1 cellular context compared by ENCODE assay signal in the genomic region with DNA sequence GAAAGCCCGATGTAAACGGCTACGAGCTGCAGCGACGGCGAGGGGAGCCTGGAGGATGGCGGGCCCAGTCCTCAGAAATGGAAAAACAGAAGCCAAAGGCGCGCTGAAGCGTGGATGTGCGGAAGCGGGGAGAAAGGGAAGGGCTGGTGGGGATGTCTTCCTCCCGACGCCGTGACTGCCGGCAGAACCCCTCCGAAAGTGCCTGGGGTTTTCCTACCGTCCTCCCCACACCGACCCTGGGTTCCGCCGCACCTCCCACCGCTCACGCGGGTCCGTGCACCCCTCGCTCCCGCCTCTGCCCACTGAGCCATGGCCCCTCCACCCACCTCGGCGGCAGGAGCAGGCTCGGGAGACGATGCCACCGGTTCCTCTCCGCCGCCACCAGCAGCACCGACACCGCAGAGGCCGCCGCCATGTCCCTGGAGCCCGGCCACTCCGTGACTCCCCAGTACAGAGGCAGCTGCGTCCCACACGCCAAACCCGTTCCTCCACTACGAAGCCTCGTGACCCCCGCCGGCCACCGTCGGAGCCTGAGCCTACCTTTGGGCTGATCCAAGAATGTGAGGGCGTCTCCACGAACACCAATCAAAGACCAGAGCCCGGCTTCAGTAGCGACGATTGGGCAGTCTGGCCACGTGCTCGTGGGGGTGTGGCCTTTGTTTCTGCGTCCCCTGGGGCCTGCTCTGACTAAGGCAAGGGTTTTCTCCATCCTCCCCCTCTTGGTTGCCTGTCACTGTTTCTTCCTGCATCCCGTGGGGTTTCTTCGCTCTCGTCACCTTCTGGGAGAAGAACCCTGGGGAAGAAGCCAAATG.
TF ChIP-seq lines count a peak whose summit lies in the region.

A gene (minus strand): TSS at position 471 of the 812 bp plus-strand sequence. CDS start 56 bp downstream, at position 415.

TF ChIP-seq in HepG2, 621 proteins besides CTCF, POLR2A, EP300 and RAD21 (continued from another document and continues in another):
- TF ChIP-seq KLF6 (CRISPR knock-in tag; IDR thresholded peaks at IDR 0.05), result peak; percentile 63; the same call in 1 of the 2 replicates
- TF ChIP-seq KLF12 (CRISPR knock-in tag; IDR thresholded peaks at IDR 0.05; ENCODE audit: borderline replicate concordance), result no peak
- TF ChIP-seq ZBTB21 (CRISPR knock-in tag; IDR thresholded peaks at IDR 0.05), result no peak
- no peak; the same call in 1 of the 2 replicates for TF ChIP-seq ZSCAN12 (CRISPR knock-in tag; IDR thresholded peaks at IDR 0.05)
- TF ChIP-seq SMYD3 (CRISPR knock-in tag; IDR thresholded peaks at IDR 0.05), result peak; percentile 92; the same call in 1 of the 2 replicates
- TF ChIP-seq POLR2G (IDR thresholded peaks at IDR 0.05; ENCODE audit: low read depth, low read length), result peak; percentile 78
- TF ChIP-seq ZNF350 (CRISPR knock-in tag; IDR thresholded peaks at IDR 0.05; ENCODE audit: borderline replicate concordance, low read depth), result peak; percentile 80; the same call in 1 of the 2 replicates
- TF ChIP-seq, protein P1, sequence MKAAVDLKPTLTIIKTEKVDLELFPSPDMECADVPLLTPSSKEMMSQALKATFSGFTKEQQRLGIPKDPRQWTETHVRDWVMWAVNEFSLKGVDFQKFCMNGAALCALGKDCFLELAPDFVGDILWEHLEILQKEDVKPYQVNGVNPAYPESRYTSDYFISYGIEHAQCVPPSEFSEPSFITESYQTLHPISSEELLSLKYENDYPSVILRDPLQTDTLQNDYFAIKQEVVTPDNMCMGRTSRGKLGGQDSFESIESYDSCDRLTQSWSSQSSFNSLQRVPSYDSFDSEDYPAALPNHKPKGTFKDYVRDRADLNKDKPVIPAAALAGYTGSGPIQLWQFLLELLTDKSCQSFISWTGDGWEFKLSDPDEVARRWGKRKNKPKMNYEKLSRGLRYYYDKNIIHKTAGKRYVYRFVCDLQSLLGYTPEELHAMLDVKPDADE (CRISPR knock-in tag; IDR thresholded peaks at IDR 0.05), result 0 out of 2 replicates have a peak, but pooled peaks have one; percentile 68
- TF ChIP-seq MTF1 (CRISPR knock-in tag; IDR thresholded peaks at IDR 0.05), result no peak
- TF ChIP-seq ARNT (IDR thresholded peaks at IDR 0.05), result no peak
- no peak for TF ChIP-seq ZNF331 (CRISPR knock-in tag; IDR thresholded peaks at IDR 0.05)
- no peak for TF ChIP-seq ZNF30 (CRISPR knock-in tag; IDR thresholded peaks at IDR 0.05)
- TF ChIP-seq, protein P2, sequence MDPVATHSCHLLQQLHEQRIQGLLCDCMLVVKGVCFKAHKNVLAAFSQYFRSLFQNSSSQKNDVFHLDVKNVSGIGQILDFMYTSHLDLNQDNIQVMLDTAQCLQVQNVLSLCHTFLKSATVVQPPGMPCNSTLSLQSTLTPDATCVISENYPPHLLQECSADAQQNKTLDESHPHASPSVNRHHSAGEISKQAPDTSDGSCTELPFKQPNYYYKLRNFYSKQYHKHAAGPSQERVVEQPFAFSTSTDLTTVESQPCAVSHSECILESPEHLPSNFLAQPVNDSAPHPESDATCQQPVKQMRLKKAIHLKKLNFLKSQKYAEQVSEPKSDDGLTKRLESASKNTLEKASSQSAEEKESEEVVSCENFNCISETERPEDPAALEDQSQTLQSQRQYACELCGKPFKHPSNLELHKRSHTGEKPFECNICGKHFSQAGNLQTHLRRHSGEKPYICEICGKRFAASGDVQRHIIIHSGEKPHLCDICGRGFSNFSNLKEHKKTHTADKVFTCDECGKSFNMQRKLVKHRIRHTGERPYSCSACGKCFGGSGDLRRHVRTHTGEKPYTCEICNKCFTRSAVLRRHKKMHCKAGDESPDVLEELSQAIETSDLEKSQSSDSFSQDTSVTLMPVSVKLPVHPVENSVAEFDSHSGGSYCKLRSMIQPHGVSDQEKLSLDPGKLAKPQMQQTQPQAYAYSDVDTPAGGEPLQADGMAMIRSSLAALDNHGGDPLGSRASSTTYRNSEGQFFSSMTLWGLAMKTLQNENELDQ (CRISPR knock-in tag; IDR thresholded peaks at IDR 0.05; ENCODE audit: borderline replicate concordance), result no peak
- TF ChIP-seq, protein P3, sequence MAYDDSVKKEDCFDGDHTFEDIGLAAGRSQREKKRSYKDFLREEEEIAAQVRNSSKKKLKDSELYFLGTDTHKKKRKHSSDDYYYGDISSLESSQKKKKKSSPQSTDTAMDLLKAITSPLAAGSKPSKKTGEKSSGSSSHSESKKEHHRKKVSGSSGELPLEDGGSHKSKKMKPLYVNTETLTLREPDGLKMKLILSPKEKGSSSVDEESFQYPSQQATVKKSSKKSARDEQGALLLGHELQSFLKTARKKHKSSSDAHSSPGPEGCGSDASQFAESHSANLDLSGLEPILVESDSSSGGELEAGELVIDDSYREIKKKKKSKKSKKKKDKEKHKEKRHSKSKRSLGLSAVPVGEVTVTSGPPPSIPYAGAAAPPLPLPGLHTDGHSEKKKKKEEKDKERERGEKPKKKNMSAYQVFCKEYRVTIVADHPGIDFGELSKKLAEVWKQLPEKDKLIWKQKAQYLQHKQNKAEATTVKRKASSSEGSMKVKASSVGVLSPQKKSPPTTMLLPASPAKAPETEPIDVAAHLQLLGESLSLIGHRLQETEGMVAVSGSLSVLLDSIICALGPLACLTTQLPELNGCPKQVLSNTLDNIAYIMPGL (CRISPR knock-in tag; IDR thresholded peaks at IDR 0.05; ENCODE audit: borderline replicate concordance in 1 of 2, low read depth in 1 of 2), result peak; percentile 88 to 96; a peak in 3 of 4 replicates
- TF ChIP-seq ATRX (CRISPR knock-in tag; IDR thresholded peaks at IDR 0.05; ENCODE audit: borderline replicate concordance), result no peak
- TF ChIP-seq ZNF333 (CRISPR knock-in tag; IDR thresholded peaks at IDR 0.05; ENCODE audit: borderline replicate concordance), result peak; percentile 69; the same call in 1 of the 2 replicates
- TF ChIP-seq, protein P4, sequence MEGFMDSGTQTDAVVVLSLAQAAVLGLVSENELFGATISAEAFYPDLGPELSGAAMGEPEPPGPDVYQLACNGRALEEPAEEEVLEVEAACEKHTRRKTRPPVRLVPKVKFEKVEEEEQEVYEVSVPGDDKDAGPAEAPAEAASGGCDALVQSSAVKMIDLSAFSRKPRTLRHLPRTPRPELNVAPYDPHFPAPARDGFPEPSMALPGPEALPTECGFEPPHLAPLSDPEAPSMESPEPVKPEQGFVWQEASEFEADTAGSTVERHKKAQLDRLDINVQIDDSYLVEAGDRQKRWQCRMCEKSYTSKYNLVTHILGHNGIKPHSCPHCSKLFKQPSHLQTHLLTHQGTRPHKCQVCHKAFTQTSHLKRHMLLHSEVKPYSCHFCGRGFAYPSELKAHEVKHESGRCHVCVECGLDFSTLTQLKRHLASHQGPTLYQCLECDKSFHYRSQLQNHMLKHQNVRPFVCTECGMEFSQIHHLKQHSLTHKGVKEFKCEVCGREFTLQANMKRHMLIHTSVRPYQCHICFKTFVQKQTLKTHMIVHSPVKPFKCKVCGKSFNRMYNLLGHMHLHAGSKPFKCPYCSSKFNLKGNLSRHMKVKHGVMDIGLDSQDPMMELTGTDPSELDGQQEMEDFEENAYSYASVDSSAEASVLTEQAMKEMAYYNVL (CRISPR knock-in tag; IDR thresholded peaks at IDR 0.05; ENCODE audit: borderline replicate concordance), result peak; percentile 76; the same call in 1 of the 2 replicates
- no peak for TF ChIP-seq BRCA1 (CRISPR knock-in tag; IDR thresholded peaks at IDR 0.05)
- no peak for TF ChIP-seq REXO4 (CRISPR knock-in tag; IDR thresholded peaks at IDR 0.05; ENCODE audit: borderline replicate concordance)
- TF ChIP-seq, protein P5, sequence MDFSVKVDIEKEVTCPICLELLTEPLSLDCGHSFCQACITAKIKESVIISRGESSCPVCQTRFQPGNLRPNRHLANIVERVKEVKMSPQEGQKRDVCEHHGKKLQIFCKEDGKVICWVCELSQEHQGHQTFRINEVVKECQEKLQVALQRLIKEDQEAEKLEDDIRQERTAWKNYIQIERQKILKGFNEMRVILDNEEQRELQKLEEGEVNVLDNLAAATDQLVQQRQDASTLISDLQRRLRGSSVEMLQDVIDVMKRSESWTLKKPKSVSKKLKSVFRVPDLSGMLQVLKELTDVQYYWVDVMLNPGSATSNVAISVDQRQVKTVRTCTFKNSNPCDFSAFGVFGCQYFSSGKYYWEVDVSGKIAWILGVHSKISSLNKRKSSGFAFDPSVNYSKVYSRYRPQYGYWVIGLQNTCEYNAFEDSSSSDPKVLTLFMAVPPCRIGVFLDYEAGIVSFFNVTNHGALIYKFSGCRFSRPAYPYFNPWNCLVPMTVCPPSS (IDR thresholded peaks at IDR 0.05), result no peak
- peak; percentile 69; the same call in 1 of the 2 replicates for TF ChIP-seq ISL2 (CRISPR knock-in tag; IDR thresholded peaks at IDR 0.05)
- peak; percentile 77; the same call in 1 of the 2 replicates for TF ChIP-seq ZNF343 (CRISPR knock-in tag; IDR thresholded peaks at IDR 0.05)
- TF ChIP-seq RFX5 (IDR thresholded peaks at IDR 0.05; ENCODE audit: low read depth, low read length), result no peak
- peak; percentile 81 for TF ChIP-seq YEATS4 (CRISPR knock-in tag; IDR thresholded peaks at IDR 0.05; ENCODE audit: borderline replicate concordance)
- no peak; the same call in 1 of the 2 replicates for TF ChIP-seq ZNF136 (CRISPR knock-in tag; IDR thresholded peaks at IDR 0.05; ENCODE audit: low read depth)
- no peak for TF ChIP-seq ZFP1 (CRISPR knock-in tag; IDR thresholded peaks at IDR 0.05)
- TF ChIP-seq CAMTA2 (CRISPR knock-in tag; IDR thresholded peaks at IDR 0.05; ENCODE audit: borderline replicate concordance), result no peak
- no peak for TF ChIP-seq ZNF143 (CRISPR knock-in tag; IDR thresholded peaks at IDR 0.05)
- TF ChIP-seq ZNF567 (CRISPR knock-in tag; IDR thresholded peaks at IDR 0.05; ENCODE audit: borderline replicate concordance), result no peak
- TF ChIP-seq ZNF251 (CRISPR knock-in tag; IDR thresholded peaks at IDR 0.05), result no peak
- TF ChIP-seq, protein P6, sequence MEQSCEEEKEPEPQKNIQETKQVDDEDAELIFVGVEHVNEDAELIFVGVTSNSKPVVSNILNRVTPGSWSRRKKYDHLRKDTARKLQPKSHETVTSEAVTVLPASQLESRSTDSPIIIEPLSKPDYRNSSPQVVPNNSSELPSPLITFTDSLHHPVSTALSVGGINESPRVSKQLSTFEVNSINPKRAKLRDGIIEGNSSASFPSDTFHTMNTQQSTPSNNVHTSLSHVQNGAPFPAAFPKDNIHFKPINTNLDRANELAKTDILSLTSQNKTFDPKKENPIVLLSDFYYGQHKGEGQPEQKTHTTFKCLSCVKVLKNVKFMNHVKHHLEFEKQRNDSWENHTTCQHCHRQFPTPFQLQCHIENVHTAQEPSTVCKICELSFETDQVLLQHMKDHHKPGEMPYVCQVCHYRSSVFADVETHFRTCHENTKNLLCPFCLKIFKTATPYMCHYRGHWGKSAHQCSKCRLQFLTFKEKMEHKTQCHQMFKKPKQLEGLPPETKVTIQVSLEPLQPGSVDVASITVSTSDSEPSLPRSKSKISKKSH (CRISPR knock-in tag; IDR thresholded peaks at IDR 0.05; ENCODE audit: borderline replicate concordance), result peak; percentile 76; the same call in 1 of the 2 replicates
- no peak for TF ChIP-seq ZNF121 (CRISPR knock-in tag; IDR thresholded peaks at IDR 0.05)
- TF ChIP-seq MEIS1 (CRISPR knock-in tag; IDR thresholded peaks at IDR 0.05; ENCODE audit: borderline replicate concordance), result peak; percentile 71; the same call in 1 of the 2 replicates
- TF ChIP-seq BORCS8-MEF2B (CRISPR knock-in tag; IDR thresholded peaks at IDR 0.05), result peak; percentile 89
- TF ChIP-seq ELF3 (CRISPR knock-in tag; IDR thresholded peaks at IDR 0.05), result 0 out of 2 replicates have a peak, but pooled peaks have one; percentile 44
- peak; percentile 82; the same call in 1 of the 2 replicates for TF ChIP-seq ZSCAN21 (CRISPR knock-in tag; IDR thresholded peaks at IDR 0.05; ENCODE audit: borderline replicate concordance)
- TF ChIP-seq CREM (IDR thresholded peaks at IDR 0.05), result peak; percentile 51; the same call in 1 of the 2 replicates
- TF ChIP-seq CREM (CRISPR knock-in tag; IDR thresholded peaks at IDR 0.05), result no peak
- peak; percentile 67; the same call in 1 of the 2 replicates for TF ChIP-seq NR2C2 (CRISPR knock-in tag; IDR thresholded peaks at IDR 0.05; ENCODE audit: borderline replicate concordance)
- no peak for TF ChIP-seq ZSCAN22 (CRISPR knock-in tag; IDR thresholded peaks at IDR 0.05)
- TF ChIP-seq MYC (CRISPR knock-in tag; IDR thresholded peaks at IDR 0.05; ENCODE audit: borderline replicate concordance), result peak; percentile 89; the same call in 1 of the 2 replicates
- TF ChIP-seq, protein P7, sequence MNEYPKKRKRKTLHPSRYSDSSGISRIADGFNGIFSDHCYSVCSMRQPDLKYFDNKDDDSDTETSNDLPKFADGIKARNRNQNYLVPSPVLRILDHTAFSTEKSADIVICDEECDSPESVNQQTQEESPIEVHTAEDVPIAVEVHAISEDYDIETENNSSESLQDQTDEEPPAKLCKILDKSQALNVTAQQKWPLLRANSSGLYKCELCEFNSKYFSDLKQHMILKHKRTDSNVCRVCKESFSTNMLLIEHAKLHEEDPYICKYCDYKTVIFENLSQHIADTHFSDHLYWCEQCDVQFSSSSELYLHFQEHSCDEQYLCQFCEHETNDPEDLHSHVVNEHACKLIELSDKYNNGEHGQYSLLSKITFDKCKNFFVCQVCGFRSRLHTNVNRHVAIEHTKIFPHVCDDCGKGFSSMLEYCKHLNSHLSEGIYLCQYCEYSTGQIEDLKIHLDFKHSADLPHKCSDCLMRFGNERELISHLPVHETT (CRISPR knock-in tag; conservative IDR thresholded peaks at IDR 0.05), result 0 out of 2 replicates have a peak, but pooled peaks have one; percentile 53
- TF ChIP-seq, protein P8, sequence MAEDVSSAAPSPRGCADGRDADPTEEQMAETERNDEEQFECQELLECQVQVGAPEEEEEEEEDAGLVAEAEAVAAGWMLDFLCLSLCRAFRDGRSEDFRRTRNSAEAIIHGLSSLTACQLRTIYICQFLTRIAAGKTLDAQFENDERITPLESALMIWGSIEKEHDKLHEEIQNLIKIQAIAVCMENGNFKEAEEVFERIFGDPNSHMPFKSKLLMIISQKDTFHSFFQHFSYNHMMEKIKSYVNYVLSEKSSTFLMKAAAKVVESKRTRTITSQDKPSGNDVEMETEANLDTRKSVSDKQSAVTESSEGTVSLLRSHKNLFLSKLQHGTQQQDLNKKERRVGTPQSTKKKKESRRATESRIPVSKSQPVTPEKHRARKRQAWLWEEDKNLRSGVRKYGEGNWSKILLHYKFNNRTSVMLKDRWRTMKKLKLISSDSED (CRISPR knock-in tag; IDR thresholded peaks at IDR 0.05), result no peak
- TF ChIP-seq, protein P9, sequence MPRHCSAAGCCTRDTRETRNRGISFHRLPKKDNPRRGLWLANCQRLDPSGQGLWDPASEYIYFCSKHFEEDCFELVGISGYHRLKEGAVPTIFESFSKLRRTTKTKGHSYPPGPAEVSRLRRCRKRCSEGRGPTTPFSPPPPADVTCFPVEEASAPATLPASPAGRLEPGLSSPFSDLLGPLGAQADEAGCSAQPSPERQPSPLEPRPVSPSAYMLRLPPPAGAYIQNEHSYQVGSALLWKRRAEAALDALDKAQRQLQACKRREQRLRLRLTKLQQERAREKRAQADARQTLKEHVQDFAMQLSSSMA (CRISPR knock-in tag; IDR thresholded peaks at IDR 0.05), result no peak
- no peak for TF ChIP-seq NFE2L2 (IDR thresholded peaks at IDR 0.05; ENCODE audit: low read length)
- TF ChIP-seq ONECUT2 (CRISPR knock-in tag; IDR thresholded peaks at IDR 0.05), result no peak
- TF ChIP-seq JDP2 (CRISPR knock-in tag; IDR thresholded peaks at IDR 0.05; ENCODE audit: borderline replicate concordance), result no peak
- TF ChIP-seq FOXO1 (CRISPR knock-in tag; IDR thresholded peaks at IDR 0.05), result peak; percentile 26; the same call in 1 of the 2 replicates
- no peak for TF ChIP-seq LCORL (IDR thresholded peaks at IDR 0.05)
- TF ChIP-seq LCORL (CRISPR knock-in tag; IDR thresholded peaks at IDR 0.05), result peak; percentile 69
- TF ChIP-seq ZNF773 (CRISPR knock-in tag; IDR thresholded peaks at IDR 0.05; ENCODE audit: borderline replicate concordance), result no peak
